16 cellular contexts compared by ENCODE assay signal in genomic region chr4:150664935-150665334, GRCh38.
A peak's percentile ranks its signal among the peaks of the same experiment; 100 is the strongest.
DNase-seq lines count a peak whose midpoint lies in the region; ATAC-seq and TF ChIP-seq lines count a peak whose summit lies in the region.
"Had no signal": no experiment of that assay in that cellular context is flagged by ENCODE, and none has a peak within 500 bp of the region (broad histone marks: within the 10 kb centered on the region; RNA-seq: fewer than 3 reads in every experiment).

No MANE protein-coding gene starts in this region.

- no peak overlapping the region for H3K4me3 ChIP-seq in retinal pigment epithelial cell (ENCODE audit: low read length)
- H3K4me3 ChIP-seq: left ventricle myocardium inferior, SJSA1 had no signal

- peak; percentile 16 for DNase-seq in HS-5 (ENCODE audit: low read depth)
- DNase-seq in RPMI7951 (ENCODE audit: low read depth): peak; percentile 11
- DNase-seq in retinal pigment epithelial cell (ENCODE audit: low read depth): peak; percentile 33
- DNase-seq in COR-L47 (lab: John Stamatoyannopoulos, UW): no peak
- DNase-seq: activated T-cell treated with anti-CD3 and anti-CD28 coated beads, Interleukin-2, amount 50 U/mL, for 48 hours; DMS79; H9; hippocampal formation; left ventricle myocardium inferior; NCI-H2029 treated with DMSO at 0.1 percent for 48 hours; T1000 had no signal

- ATAC-seq in esophagus mucosa: peak; percentile 59
- ATAC-seq in HG02759 (IDR thresholded peaks at IDR 0.05; ENCODE audit: unreplicated experiment): no peak
- no peak for ATAC-seq in HG03159 (IDR thresholded peaks at IDR 0.05; ENCODE audit: unreplicated experiment)
- ATAC-seq in HG03354 (IDR thresholded peaks at IDR 0.05; ENCODE audit: poor library complexity, severe bottlenecking, unreplicated experiment): no peak

- no peak for TF ChIP-seq CTCF in retinal pigment epithelial cell (conservative IDR thresholded peaks at IDR 0.05; ENCODE audit: low read depth, low read length)
